ENCODE assay signal across 1 cellular context in the genomic region with DNA sequence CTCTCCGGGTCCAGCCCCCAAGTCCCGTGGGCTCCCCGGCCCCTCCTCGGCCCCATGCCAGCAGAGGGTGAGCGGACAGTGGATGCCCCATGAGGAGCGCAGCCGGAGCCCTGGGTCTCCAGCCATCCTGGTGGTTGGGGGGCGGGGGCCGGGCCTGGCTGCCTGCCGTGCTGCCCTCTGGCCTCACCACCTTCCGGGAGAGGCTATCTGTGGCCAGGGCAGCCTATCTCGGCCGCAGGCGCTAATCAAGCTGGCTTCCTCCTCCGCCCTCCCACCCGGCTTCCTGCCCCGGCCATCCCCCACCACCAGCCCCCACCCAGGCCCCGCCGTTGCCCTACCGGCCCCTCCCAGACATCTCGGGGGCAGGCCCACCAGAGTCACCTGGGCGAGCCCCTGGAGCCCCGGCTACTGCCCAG.
TF ChIP-seq lines count a peak whose summit lies in the region.

No MANE protein-coding gene starts in this region.

TF ChIP-seq in K562, 482 proteins besides CTCF, POLR2A, EP300 and RAD21:
- TF ChIP-seq RCOR1 (IDR thresholded peaks at IDR 0.05; ENCODE audit: borderline replicate concordance in 1 of 2, low read depth in 2 of 2, low read length in 2 of 2) (peak in 1 of 2 experiments; percentile 62; a peak in 1 of 4 replicates), ARID1B (IDR thresholded peaks at IDR 0.05) (peak; percentile 69; the same call in 1 of the 2 replicates), ZBTB7A (IDR thresholded peaks at IDR 0.05; ENCODE audit: borderline replicate concordance, control insufficient read depth, low read depth, low read length) (peak; percentile 42; the same call in 1 of the 2 replicates), HNRNPL (IDR thresholded peaks at IDR 0.05; ENCODE audit: low read depth, low read length) (peak; percentile 78), DMBX1 (CRISPR knock-in tag; IDR thresholded peaks at IDR 0.05; ENCODE audit: borderline replicate concordance) (peak; percentile 18; the same call in 1 of the 2 replicates), EGR1 (conservative IDR thresholded peaks at IDR 0.05) (peak; percentile 23; the same call in 1 of the 2 replicates), TCF3 (CRISPR knock-in tag; IDR thresholded peaks at IDR 0.05) (peak; percentile 76), CBFA2T3 (IDR thresholded peaks at IDR 0.05) (peak; percentile 82), SREBF1 (IDR thresholded peaks at IDR 0.05; ENCODE audit: borderline replicate concordance, low read depth, low read length) (no peak), PHB (CRISPR knock-in tag; IDR thresholded peaks at IDR 0.05) (no peak), MBD2 (IDR thresholded peaks at IDR 0.05; ENCODE audit: borderline replicate concordance, low read depth) (0 out of 2 replicates have a peak, but pooled peaks have one; percentile 10), LEF1 (IDR thresholded peaks at IDR 0.05) (no peak), MYNN (IDR thresholded peaks at IDR 0.05) (peak; percentile 23; the same call in 1 of the 2 replicates), MYNN (CRISPR knock-in tag; IDR thresholded peaks at IDR 0.05) (no peak), ESRRA (IDR thresholded peaks at IDR 0.05; ENCODE audit: borderline replicate concordance, low read depth) (no peak), CCNT2 (IDR thresholded peaks at IDR 0.05; ENCODE audit: borderline replicate concordance, extremely low read depth, insufficient read length, low read depth, low read length) (peak; percentile 47), HDGF (IDR thresholded peaks at IDR 0.05) (no peak), ADNP (tag; IDR thresholded peaks at IDR 0.05) (no peak), SAFB (IDR thresholded peaks at IDR 0.05; ENCODE audit: borderline replicate concordance, low read depth, low read length) (no peak), ZNF143 (CRISPR knock-in tag; IDR thresholded peaks at IDR 0.05) (no peak), ZNF408 (CRISPR knock-in tag; IDR thresholded peaks at IDR 0.05; ENCODE audit: low read depth) (no peak), RBFOX2 (IDR thresholded peaks at IDR 0.05; ENCODE audit: low read depth, low read length) (peak; percentile 30; the same call in 1 of the 2 replicates), PHF21A (IDR thresholded peaks at IDR 0.05; ENCODE audit: borderline replicate concordance, low read depth) (no peak), GABPA (tag; conservative IDR thresholded peaks at IDR 0.05; ENCODE audit: low read depth) (peak; percentile 45), CBFA2T2 (conservative IDR thresholded peaks at IDR 0.05) (peak; percentile 59), RFX7 (CRISPR knock-in tag; IDR thresholded peaks at IDR 0.05) (no peak), ETV1 (tag; conservative IDR thresholded peaks at IDR 0.05; ENCODE audit: low read depth) (peak; percentile 26; the same call in 1 of the 2 replicates), ZNF445 (CRISPR knock-in tag; IDR thresholded peaks at IDR 0.05; ENCODE audit: low read depth) (no peak), NONO (IDR thresholded peaks at IDR 0.05; ENCODE audit: low read depth in 2 of 2, low read length in 1 of 2) (no peak), NCOR1 (IDR thresholded peaks at IDR 0.05) (peak; percentile 71), ETV5 (CRISPR knock-in tag; IDR thresholded peaks at IDR 0.05; ENCODE audit: low read depth) (peak; percentile 20; the same call in 1 of the 2 replicates), POLR2G (IDR thresholded peaks at IDR 0.05; ENCODE audit: low read depth, low read length) (0 out of 2 replicates have a peak, but pooled peaks have one; percentile 7), ZNF311 (CRISPR knock-in tag; IDR thresholded peaks at IDR 0.05) (peak; percentile 76; the same call in 1 of the 2 replicates), NFIC (IDR thresholded peaks at IDR 0.05) (peak; percentile 62), PCBP1 (IDR thresholded peaks at IDR 0.05; ENCODE audit: low read depth, low read length, poor library complexity, severe bottlenecking) (no peak), SRSF7 (optimal IDR thresholded peaks at IDR 0.05; ENCODE audit: low read depth, low read length) (no peak), ERF (CRISPR knock-in tag; IDR thresholded peaks at IDR 0.05) (0 out of 2 replicates have a peak, but pooled peaks have one; percentile 29), RNF2 (IDR thresholded peaks at IDR 0.05) (peak; percentile 82; the same call in 1 of the 2 replicates)
- TF ChIP-seq, protein P1, sequence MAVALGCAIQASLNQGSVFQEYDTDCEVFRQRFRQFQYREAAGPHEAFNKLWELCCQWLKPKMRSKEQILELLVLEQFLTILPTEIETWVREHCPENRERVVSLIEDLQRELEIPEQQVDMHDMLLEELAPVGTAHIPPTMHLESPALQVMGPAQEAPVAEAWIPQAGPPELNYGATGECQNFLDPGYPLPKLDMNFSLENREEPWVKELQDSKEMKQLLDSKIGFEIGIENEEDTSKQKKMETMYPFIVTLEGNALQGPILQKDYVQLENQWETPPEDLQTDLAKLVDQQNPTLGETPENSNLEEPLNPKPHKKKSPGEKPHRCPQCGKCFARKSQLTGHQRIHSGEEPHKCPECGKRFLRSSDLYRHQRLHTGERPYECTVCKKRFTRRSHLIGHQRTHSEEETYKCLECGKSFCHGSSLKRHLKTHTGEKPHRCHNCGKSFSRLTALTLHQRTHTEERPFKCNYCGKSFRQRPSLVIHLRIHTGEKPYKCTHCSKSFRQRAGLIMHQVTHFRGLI (CRISPR knock-in tag; IDR thresholded peaks at IDR 0.05) = no peak
- TF ChIP-seq, protein P2, sequence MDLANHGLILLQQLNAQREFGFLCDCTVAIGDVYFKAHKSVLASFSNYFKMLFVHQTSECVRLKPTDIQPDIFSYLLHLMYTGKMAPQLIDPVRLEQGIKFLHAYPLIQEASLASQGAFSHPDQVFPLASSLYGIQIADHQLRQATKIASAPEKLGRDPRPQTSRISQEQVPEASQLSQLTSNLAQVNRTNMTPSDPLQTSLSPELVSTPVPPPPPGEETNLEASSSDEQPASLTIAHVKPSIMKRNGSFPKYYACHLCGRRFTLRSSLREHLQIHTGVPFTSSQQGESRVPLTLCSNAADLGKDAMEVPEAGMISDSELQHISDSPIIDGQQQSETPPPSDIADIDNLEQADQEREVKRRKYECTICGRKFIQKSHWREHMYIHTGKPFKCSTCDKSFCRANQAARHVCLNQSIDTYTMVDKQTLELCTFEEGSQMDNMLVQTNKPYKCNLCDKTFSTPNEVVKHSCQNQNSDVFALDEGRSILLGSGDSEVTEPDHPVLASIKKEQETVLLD (IDR thresholded peaks at IDR 0.05) = no peak
- TF ChIP-seq, protein P3, sequence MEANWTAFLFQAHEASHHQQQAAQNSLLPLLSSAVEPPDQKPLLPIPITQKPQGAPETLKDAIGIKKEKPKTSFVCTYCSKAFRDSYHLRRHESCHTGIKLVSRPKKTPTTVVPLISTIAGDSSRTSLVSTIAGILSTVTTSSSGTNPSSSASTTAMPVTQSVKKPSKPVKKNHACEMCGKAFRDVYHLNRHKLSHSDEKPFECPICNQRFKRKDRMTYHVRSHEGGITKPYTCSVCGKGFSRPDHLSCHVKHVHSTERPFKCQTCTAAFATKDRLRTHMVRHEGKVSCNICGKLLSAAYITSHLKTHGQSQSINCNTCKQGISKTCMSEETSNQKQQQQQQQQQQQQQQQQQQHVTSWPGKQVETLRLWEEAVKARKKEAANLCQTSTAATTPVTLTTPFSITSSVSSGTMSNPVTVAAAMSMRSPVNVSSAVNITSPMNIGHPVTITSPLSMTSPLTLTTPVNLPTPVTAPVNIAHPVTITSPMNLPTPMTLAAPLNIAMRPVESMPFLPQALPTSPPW (CRISPR knock-in tag; IDR thresholded peaks at IDR 0.05) = peak; percentile 74
- TF ChIP-seq, protein P4, sequence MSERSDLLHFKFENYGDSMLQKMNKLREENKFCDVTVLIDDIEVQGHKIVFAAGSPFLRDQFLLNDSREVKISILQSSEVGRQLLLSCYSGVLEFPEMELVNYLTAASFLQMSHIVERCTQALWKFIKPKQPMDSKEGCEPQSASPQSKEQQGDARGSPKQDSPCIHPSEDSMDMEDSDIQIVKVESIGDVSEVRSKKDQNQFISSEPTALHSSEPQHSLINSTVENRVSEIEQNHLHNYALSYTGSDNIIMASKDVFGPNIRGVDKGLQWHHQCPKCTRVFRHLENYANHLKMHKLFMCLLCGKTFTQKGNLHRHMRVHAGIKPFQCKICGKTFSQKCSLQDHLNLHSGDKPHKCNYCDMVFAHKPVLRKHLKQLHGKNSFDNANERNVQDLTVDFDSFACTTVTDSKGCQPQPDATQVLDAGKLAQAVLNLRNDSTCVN (CRISPR knock-in tag; IDR thresholded peaks at IDR 0.05) = no peak
- TF ChIP-seq, protein P5, sequence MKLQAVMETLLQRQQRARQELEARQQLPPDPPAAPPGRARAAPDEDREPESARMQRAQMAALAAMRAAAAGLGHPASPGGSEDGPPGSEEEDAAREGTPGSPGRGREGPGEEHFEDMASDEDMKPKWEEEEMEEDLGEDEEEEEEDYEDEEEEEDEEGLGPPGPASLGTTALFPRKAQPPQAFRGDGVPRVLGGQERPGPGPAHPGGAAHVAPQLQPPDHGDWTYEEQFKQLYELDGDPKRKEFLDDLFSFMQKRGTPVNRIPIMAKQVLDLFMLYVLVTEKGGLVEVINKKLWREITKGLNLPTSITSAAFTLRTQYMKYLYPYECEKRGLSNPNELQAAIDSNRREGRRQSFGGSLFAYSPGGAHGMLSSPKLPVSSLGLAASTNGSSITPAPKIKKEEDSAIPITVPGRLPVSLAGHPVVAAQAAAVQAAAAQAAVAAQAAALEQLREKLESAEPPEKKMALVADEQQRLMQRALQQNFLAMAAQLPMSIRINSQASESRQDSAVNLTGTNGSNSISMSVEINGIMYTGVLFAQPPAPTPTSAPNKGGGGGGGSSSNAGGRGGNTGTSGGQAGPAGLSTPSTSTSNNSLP (IDR thresholded peaks at IDR 0.05; ENCODE audit: borderline replicate concordance, low read depth, low read length) = no peak
- TF ChIP-seq, protein P6, sequence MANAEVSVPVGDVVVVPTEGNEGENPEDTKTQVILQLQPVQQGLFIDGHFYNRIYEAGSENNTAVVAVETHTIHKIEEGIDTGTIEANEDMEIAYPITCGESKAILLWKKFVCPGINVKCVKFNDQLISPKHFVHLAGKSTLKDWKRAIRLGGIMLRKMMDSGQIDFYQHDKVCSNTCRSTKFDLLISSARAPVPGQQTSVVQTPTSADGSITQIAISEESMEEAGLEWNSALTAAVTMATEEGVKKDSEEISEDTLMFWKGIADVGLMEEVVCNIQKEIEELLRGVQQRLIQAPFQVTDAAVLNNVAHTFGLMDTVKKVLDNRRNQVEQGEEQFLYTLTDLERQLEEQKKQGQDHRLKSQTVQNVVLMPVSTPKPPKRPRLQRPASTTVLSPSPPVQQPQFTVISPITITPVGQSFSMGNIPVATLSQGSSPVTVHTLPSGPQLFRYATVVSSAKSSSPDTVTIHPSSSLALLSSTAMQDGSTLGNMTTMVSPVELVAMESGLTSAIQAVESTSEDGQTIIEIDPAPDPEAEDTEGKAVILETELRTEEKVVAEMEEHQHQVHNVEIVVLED (CRISPR knock-in tag; IDR thresholded peaks at IDR 0.05) = no peak
- TF ChIP-seq, protein P7, sequence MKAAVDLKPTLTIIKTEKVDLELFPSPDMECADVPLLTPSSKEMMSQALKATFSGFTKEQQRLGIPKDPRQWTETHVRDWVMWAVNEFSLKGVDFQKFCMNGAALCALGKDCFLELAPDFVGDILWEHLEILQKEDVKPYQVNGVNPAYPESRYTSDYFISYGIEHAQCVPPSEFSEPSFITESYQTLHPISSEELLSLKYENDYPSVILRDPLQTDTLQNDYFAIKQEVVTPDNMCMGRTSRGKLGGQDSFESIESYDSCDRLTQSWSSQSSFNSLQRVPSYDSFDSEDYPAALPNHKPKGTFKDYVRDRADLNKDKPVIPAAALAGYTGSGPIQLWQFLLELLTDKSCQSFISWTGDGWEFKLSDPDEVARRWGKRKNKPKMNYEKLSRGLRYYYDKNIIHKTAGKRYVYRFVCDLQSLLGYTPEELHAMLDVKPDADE (conservative IDR thresholded peaks at IDR 0.05; ENCODE audit: control insufficient read depth, low read depth, low read length) = 0 out of 2 replicates have a peak, but pooled peaks have one; percentile 25
- TF ChIP-seq, protein P8, sequence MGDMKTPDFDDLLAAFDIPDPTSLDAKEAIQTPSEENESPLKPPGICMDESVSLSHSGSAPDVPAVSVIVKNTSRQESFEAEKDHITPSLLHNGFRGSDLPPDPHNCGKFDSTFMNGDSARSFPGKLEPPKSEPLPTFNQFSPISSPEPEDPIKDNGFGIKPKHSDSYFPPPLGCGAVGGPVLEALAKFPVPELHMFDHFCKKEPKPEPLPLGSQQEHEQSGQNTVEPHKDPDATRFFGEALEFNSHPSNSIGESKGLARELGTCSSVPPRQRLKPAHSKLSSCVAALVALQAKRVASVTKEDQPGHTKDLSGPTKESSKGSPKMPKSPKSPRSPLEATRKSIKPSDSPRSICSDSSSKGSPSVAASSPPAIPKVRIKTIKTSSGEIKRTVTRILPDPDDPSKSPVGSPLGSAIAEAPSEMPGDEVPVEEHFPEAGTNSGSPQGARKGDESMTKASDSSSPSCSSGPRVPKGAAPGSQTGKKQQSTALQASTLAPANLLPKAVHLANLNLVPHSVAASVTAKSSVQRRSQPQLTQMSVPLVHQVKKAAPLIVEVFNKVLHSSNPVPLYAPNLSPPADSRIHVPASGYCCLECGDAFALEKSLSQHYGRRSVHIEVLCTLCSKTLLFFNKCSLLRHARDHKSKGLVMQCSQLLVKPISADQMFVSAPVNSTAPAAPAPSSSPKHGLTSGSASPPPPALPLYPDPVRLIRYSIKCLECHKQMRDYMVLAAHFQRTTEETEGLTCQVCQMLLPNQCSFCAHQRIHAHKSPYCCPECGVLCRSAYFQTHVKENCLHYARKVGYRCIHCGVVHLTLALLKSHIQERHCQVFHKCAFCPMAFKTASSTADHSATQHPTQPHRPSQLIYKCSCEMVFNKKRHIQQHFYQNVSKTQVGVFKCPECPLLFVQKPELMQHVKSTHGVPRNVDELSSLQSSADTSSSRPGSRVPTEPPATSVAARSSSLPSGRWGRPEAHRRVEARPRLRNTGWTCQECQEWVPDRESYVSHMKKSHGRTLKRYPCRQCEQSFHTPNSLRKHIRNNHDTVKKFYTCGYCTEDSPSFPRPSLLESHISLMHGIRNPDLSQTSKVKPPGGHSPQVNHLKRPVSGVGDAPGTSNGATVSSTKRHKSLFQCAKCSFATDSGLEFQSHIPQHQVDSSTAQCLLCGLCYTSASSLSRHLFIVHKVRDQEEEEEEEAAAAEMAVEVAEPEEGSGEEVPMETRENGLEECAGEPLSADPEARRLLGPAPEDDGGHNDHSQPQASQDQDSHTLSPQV (IDR thresholded peaks at IDR 0.05) = peak; percentile 79; the same call in 1 of the 2 replicates
- TF ChIP-seq, protein P9, sequence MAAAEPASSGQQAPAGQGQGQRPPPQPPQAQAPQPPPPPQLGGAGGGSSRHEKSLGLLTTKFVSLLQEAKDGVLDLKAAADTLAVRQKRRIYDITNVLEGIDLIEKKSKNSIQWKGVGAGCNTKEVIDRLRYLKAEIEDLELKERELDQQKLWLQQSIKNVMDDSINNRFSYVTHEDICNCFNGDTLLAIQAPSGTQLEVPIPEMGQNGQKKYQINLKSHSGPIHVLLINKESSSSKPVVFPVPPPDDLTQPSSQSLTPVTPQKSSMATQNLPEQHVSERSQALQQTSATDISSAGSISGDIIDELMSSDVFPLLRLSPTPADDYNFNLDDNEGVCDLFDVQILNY (CRISPR knock-in tag; IDR thresholded peaks at IDR 0.05) = no peak
TF ChIP-seq in K562: peak in this region for 25.
